19 cellular contexts compared by ENCODE assay signal in genomic region chr11:7418916-7419315, GRCh38.
DNase-seq lines count a peak whose midpoint lies in the region; ATAC-seq, FAIRE-seq and TF ChIP-seq lines count a peak whose summit lies in the region.
"Had no signal": no experiment of that assay in that cellular context is flagged by ENCODE, and none has a peak within 500 bp of the region (broad histone marks: within the 10 kb centered on the region; RNA-seq: fewer than 3 reads in every experiment).

No MANE protein-coding gene starts in this region.

- no peak for TF ChIP-seq POLR2A in HepG2 (IDR thresholded peaks at IDR 0.05; ENCODE audit: insufficient read depth in 1 of 2, low read depth in 2 of 2, low read length in 2 of 2)
- no peak for TF ChIP-seq POLR2A in right lobe of liver (IDR thresholded peaks at IDR 0.05)
- no peak for TF ChIP-seq POLR2A in thyroid gland (IDR thresholded peaks at IDR 0.05)

- H2AFZ ChIP-seq in HepG2 (ENCODE audit: low read length): no peak overlapping the region

- no peak for FAIRE-seq in HepG2 (lab: Jason Lieb, UNC)
- FAIRE-seq: A549, GM12891, GM19239, H1 had no signal

- CTCF ChIA-PET in HepG2 (lab: Yijun Ruan, JAX; ENCODE audit: low intra/inter-chr PET ratio, low total read pairs): no interaction called here
- CTCF ChIA-PET in GM10248 (lab: Yijun Ruan, JAX): interaction anchor here (1.1 to 2.2 kb wide), 4 partner anchors 9 to 23 kb away, joined by 3 to 4 read pairs (median 4); no protein-coding TSS in a partner anchor

- no TSS peak for BruUV-seq in HepG2 (replicated peaks; lab: Mats Ljungman, UMichigan)

- H4K20me1 ChIP-seq in HepG2 (ENCODE audit: insufficient read depth, low read length): no peaks in the 10 kb centered on the region
- H4K20me1 ChIP-seq: BLaER1 had no signal

- H3K27ac ChIP-seq in HepG2 (ENCODE audit: extremely low read length, insufficient read depth, low read length) (no peak overlapping the region), right lobe of liver (no peak overlapping the region), thyroid gland (no peak overlapping the region)
- H3K27ac ChIP-seq: 22Rv1, A549, BLaER1 had no signal

- H3K27me3 ChIP-seq in HepG2 (ENCODE audit: control insufficient read depth in 1 of 2, insufficient read depth in 2 of 2, low read length in 2 of 2): peaks cover 0 to 10% of the 10 kb centered on the region in 2 experiments; a peak in 2 of 5 replicates
- no peaks in the 10 kb centered on the region for H3K27me3 ChIP-seq in right lobe of liver
- H3K27me3 ChIP-seq in thyroid gland: no peaks in the 10 kb centered on the region
- H3K27me3 ChIP-seq: BLaER1 had no signal

- POLR2A ChIA-PET in HepG2 (lab: Yijun Ruan, JAX): no interaction called here
- POLR2A ChIA-PET in GM10248 (lab: Yijun Ruan, JAX): no interaction called here

- DNase-seq in HepG2 (ENCODE audit: low spot score): no peak
- no peak for DNase-seq in right lobe of liver
- peak; percentile 88 for DNase-seq in cerebellum (ENCODE audit: low spot score)
- DNase-seq in thyroid gland: peak; percentile 18 to 30
- no peak for DNase-seq in GM10248 (ENCODE audit: extremely low spot score)
- DNase-seq in ureter (ENCODE audit: low spot score): no peak
- DNase-seq: AML-193; CD4-positive, alpha-beta memory T cell; DMS153; DMS79; H9 had no signal

- TF ChIP-seq EP300 in HepG2 (IDR thresholded peaks at IDR 0.05; ENCODE audit: low read depth in 2 of 2, low read length in 2 of 2): no peak
- no peak for TF ChIP-seq EP300 in HepG2 (CRISPR knock-in tag; IDR thresholded peaks at IDR 0.05; ENCODE audit: borderline replicate concordance)

- H3K4me2 ChIP-seq in HepG2 (ENCODE audit: low read depth, low read length): no peak overlapping the region
- H3K4me2 ChIP-seq: A549, BLaER1 had no signal

- H3K4me3 ChIP-seq in HepG2 (replicated peaks in 1 of 3; ENCODE audit: insufficient read depth in 1 of 3, low read depth in 2 of 3, low read length in 3 of 3): no peak overlapping the region
- H3K4me3 ChIP-seq in right lobe of liver: no peak overlapping the region
- H3K4me3 ChIP-seq in thyroid gland (replicated peaks in 1 of 3): no peak overlapping the region
- H3K4me3 ChIP-seq: A549, BLaER1 had no signal

- intact Hi-C loops in HepG2 (cut with micrococcal nuclease; ENCODE audit: unreplicated experiment): no loop called here
- intact Hi-C loops in right lobe of liver (cut with DNase I): no loop called here
- intact Hi-C loops in thyroid gland (cut with DNase I): no loop called here

- no peaks in the 10 kb centered on the region for H3K36me3 ChIP-seq in HepG2 (replicated peaks in 1 of 2; ENCODE audit: control insufficient read depth in 1 of 2, insufficient read depth in 2 of 2, low read length in 2 of 2)
- no peaks in the 10 kb centered on the region for H3K36me3 ChIP-seq in right lobe of liver
- H3K36me3 ChIP-seq in thyroid gland: no peaks in the 10 kb centered on the region
- H3K36me3 ChIP-seq: BLaER1 had no signal

- H3K79me2 ChIP-seq in HepG2 (ENCODE audit: insufficient read depth, low read length): no peaks in the 10 kb centered on the region

- in situ Hi-C loops in HepG2 (cut with HindIII; ENCODE audit: extremely low pct_ligation_motif_present, low pct_unique_long_range_greater_than_20kb): no loop called here

- no peak for TF ChIP-seq CTCF in HepG2 (CRISPR knock-in tag; IDR thresholded peaks at IDR 0.05)
- no peak for TF ChIP-seq CTCF in right lobe of liver (IDR thresholded peaks at IDR 0.05)
- no peak for TF ChIP-seq CTCF in thyroid gland (IDR thresholded peaks at IDR 0.05)
- no peak for TF ChIP-seq CTCF in GM10248 (IDR thresholded peaks at IDR 0.05; ENCODE audit: control extremely low read depth, extremely low read depth, low read depth, missing control alignments)

- no peak for TF ChIP-seq RAD21 in HepG2 (CRISPR knock-in tag; IDR thresholded peaks at IDR 0.05)

- ATAC-seq in HepG2 (no peak), right lobe of liver (no peak), SK-N-SH treated with all-trans-retinoic acid at 6 μM for 48 hours (no peak), HG02763 (IDR thresholded peaks at IDR 0.05; ENCODE audit: unreplicated experiment) (no peak)
- ATAC-seq: A549 had no signal

- 30% methylated on average over 2 of the region's 2 CpGs for WGBS in HepG2 (ENCODE audit: low lambda C conversion rate)
- WGBS in right lobe of liver (ENCODE audit: insufficient coverage, low coverage, low lambda C conversion rate, missing lambda C conversion rate): 75% methylated on average over 2 of the region's 2 CpGs
- 51 to 75% methylated on average over 2 of the region's 2 CpGs for WGBS in thyroid gland, 2 donors

- no peak overlapping the region for H3K9ac ChIP-seq in HepG2 (ENCODE audit: insufficient read depth, low read depth, low read length)
- H3K9ac ChIP-seq: BLaER1 had no signal

- no peaks in the 10 kb centered on the region for H3K9me3 ChIP-seq in HepG2 (ENCODE audit: low read length)
- H3K9me3 ChIP-seq in right lobe of liver: no peaks in the 10 kb centered on the region
- no peaks in the 10 kb centered on the region for H3K9me3 ChIP-seq in thyroid gland
- H3K9me3 ChIP-seq: A549, BLaER1 had no signal

- H3K4me1 ChIP-seq in HepG2 (ENCODE audit: insufficient read depth, low read length): no peaks in the 10 kb centered on the region
- H3K4me1 ChIP-seq in right lobe of liver: no peaks in the 10 kb centered on the region
- no peaks in the 10 kb centered on the region for H3K4me1 ChIP-seq in thyroid gland
- H3K4me1 ChIP-seq: A549 had no signal

TF ChIP-seq in HepG2, 621 proteins besides CTCF, POLR2A, EP300 and RAD21:
- TF ChIP-seq SUZ12 (IDR thresholded peaks at IDR 0.05; ENCODE audit: low read depth, low read length) (no peak), MNT (IDR thresholded peaks at IDR 0.05) (peak; percentile 27; the same call in 1 of the 2 replicates)

TF ChIP-seq in SK-N-SH treated with all-trans-retinoic acid at 6 μM for 48 hours, 23 proteins besides CTCF, POLR2A, EP300 and RAD21:
- TF ChIP-seq ISL1 (CRISPR knock-in tag; IDR thresholded peaks at IDR 0.05) (peak; percentile 38), SNAI2 (CRISPR knock-in tag; IDR thresholded peaks at IDR 0.05) (0 out of 2 replicates have a peak, but pooled peaks have one; percentile 31), TSHZ2 (CRISPR knock-in tag; IDR thresholded peaks at IDR 0.05) (0 out of 2 replicates have a peak, but pooled peaks have one; percentile 23), GLIS3 (CRISPR knock-in tag; IDR thresholded peaks at IDR 0.05) (no peak), BACH2 (CRISPR knock-in tag; IDR thresholded peaks at IDR 0.05; ENCODE audit: borderline replicate concordance) (no peak), ARNTL (CRISPR knock-in tag; IDR thresholded peaks at IDR 0.05; ENCODE audit: borderline replicate concordance, low read depth) (no peak)

Comparison
In these comparisons a context has a peak if more than half of its experiments do, and no peak if none do; other contexts are left out.
1. DNase-seq: peak in cerebellum (single experiment) and thyroid gland (2 of 2); none in HepG2 (single experiment), right lobe of liver (0 of 3), GM10248 (single experiment) and ureter (single experiment).